Comparison of ENCODE assay signal across 15 cellular contexts in genomic region chr14:50678163-50678562, GRCh38. TPM values are rescaled to one million over a fixed set of nuclear protein-coding genes. Genes with fewer than 3 reads are reported as not detected.
DNase-seq lines count a peak whose midpoint lies in the region; ATAC-seq and TF ChIP-seq lines count a peak whose summit lies in the region.
"Had no signal": no experiment of that assay in that cellular context is flagged by ENCODE, and none has a peak within 500 bp of the region (broad histone marks: within the 10 kb centered on the region; RNA-seq: fewer than 3 reads in every experiment).

No MANE protein-coding gene starts in this region.

- H3K36me3 ChIP-seq in tibial artery = no peaks in the 10 kb centered on the region

- H3K36me3 Mint-ChIP-seq in HFFc6 (ENCODE audit: low read depth) = peaks cover 6% of the 10 kb centered on the region; the same call in 1 of the 2 replicates
- H3K36me3 Mint-ChIP-seq: CD8-positive, alpha-beta T cell had no signal

- no peak overlapping the region for H3K4me3 ChIP-seq in tibial artery

- H3K27me3 ChIP-seq in foreskin keratinocyte (no peaks in the 10 kb centered on the region), tibial artery (no peaks in the 10 kb centered on the region)

- H3K9me3 ChIP-seq in tibial artery = no peaks in the 10 kb centered on the region

- H3K4me1 ChIP-seq in foreskin keratinocyte (peaks cover 35% of the 10 kb centered on the region), tibial artery (peaks cover 0 to 18% (median 7%) of the 10 kb centered on the region in 4 donors)

- H3K27ac Mint-ChIP-seq in HFFc6 = peak overlapping the region; percentile 77
- H3K27ac Mint-ChIP-seq: CD8-positive, alpha-beta T cell; T-helper 1 cell treated with Interleukin-12 subunit alpha and Interleukin-12 subunit beta and Interleukin-4 antibody, amounts not matched to agents 30 μg/mL and 1 μg/mL, for 36 hours had no signal

- peaks cover 52% of the 10 kb centered on the region for H3K4me1 Mint-ChIP-seq in HFFc6 (ENCODE audit: low read depth)

- no peaks in the 10 kb centered on the region for H3K27me3 Mint-ChIP-seq in HFFc6 (ENCODE audit: insufficient read depth)

- TF ChIP-seq CTCF in HFFc6 (IDR thresholded peaks at IDR 0.05) (no peak), foreskin keratinocyte (conservative IDR thresholded peaks at IDR 0.05) (no peak), tibial artery (IDR thresholded peaks at IDR 0.05) (no peak), GM13977 (IDR thresholded peaks at IDR 0.05; ENCODE audit: extremely low read depth, insufficient read depth, missing control alignments) (no peak)

- no peaks in the 10 kb centered on the region for H3K9me3 Mint-ChIP-seq in HFFc6
- H3K9me3 Mint-ChIP-seq: CD8-positive, alpha-beta T cell; T-helper 1 cell treated with Interleukin-12 subunit alpha and Interleukin-12 subunit beta and Interleukin-4 antibody, amounts not matched to agents 30 μg/mL and 1 μg/mL, for 36 hours had no signal

- H3K27ac ChIP-seq in foreskin keratinocyte = peak overlapping the region; percentile 59
- peak overlapping the region; percentile 23 to 30 for H3K27ac ChIP-seq in tibial artery

- intact Hi-C loops in tibial artery (cut with DNase I; ENCODE audit: low total_unique reads) = no loop called here

- ATAC-seq in foreskin keratinocyte = peak; percentile 16
- ATAC-seq: CD8-positive, alpha-beta T cell had no signal

- DNase-seq in HFFc6 (no peak), SW480 (ENCODE audit: low spot score) (peak; percentile 17), foreskin keratinocyte (no peak), tibial artery (no peak), SW 1271 (lab: John Stamatoyannopoulos, UW) (no peak), COR-L47 (lab: John Stamatoyannopoulos, UW) (no peak), GM13977 (ENCODE audit: low spot score) (no peak)
- DNase-seq: activated CD4-positive, alpha-beta T cell treated with anti-CD3 and anti-CD28 coated beads for 1 hour; CD8-positive, alpha-beta T cell; kidney; NCI-H1436; NCI-H510A; stimulated activated CD4-positive, alpha-beta T cell treated with anti-CD3 and anti-CD28 coated beads, Interleukin-12 subunit alpha, Interleukin-12 subunit beta, amount 100 ng/mL, for 4 hours; substantia nigra had no signal

- peak overlapping the region; percentile 45 for H3K4me3 Mint-ChIP-seq in HFFc6
- H3K4me3 Mint-ChIP-seq: CD8-positive, alpha-beta T cell; T-helper 1 cell treated with Interleukin-12 subunit alpha and Interleukin-12 subunit beta and Interleukin-4 antibody, amounts not matched to agents 30 μg/mL and 1 μg/mL, for 36 hours had no signal

- in situ Hi-C loops in GM13977 (cut with MboI; ENCODE audit: low pct_unique_long_range_greater_than_20kb, low sequenced_read_pairs, unreplicated experiment) = no loop called here

RNA-seq across cellular contexts. Expression of gene SAV1, which starts 10.1 kb away (rescaled TPM):
- total RNA-seq in HFFc6 (2021; fragmentation: NEBNext Ultra II Directional; extraction: Animal tissue kit (Norgen Biotek cat#: 25700)) = 10 to 100 TPM; 23.3 to 32.6 (median 30.5) TPM
- total RNA-seq in foreskin keratinocyte = 32.7 and 37.3 TPM in 2 replicates
- 15.1 and 19.2 TPM in 2 replicates for polyA plus RNA-seq in foreskin keratinocyte
